Comparison of ENCODE assay signal across 17 cellular contexts in genomic region chr5:172402531-172403190, GRCh38. TPM values are rescaled to one million over a fixed set of nuclear protein-coding genes. Genes with fewer than 3 reads are reported as not detected.
DNase-seq lines count a peak whose midpoint lies in the region; ATAC-seq and TF ChIP-seq lines count a peak whose summit lies in the region.
"Had no signal": no experiment of that assay in that cellular context is flagged by ENCODE, and none has a peak within 500 bp of the region (broad histone marks: within the 10 kb centered on the region; RNA-seq: fewer than 3 reads in every experiment).

No MANE protein-coding gene starts in this region.

- intact Hi-C loops in adrenal gland (cut with DNase I) = no loop called here
- intact Hi-C loops in activated T-helper 2 cell treated with anti-CD3 and anti-CD28 coated beads, Interferon-gamma antibody, Interleukin-2, Interleukin-4, amounts not matched to agents 10 μg/mL and 5 μg/mL and 100 μg/mL, durations not matched to agents 14 hours and 24 hours and 36 hours (cut with micrococcal nuclease) = no loop called here

- no peaks in the 10 kb centered on the region for H3K4me1 Mint-ChIP-seq in activated T-cell treated with anti-CD3 and anti-CD28 coated beads, Interleukin-2, amount 50 U/mL, for 72 hours (ENCODE audit: low read depth)
- H3K4me1 Mint-ChIP-seq in activated T-helper 2 cell treated with anti-CD3 and anti-CD28 coated beads, Interferon-gamma antibody, Interleukin-2, Interleukin-4, amounts not matched to agents 10 μg/mL and 5 μg/mL and 100 μg/mL, durations not matched to agents 14 hours and 24 hours and 36 hours (ENCODE audit: low read depth) = no peaks in the 10 kb centered on the region
- H3K4me1 Mint-ChIP-seq: naive B cell had no signal

- POLR2A ChIA-PET in AG04450 (lab: Yijun Ruan, JAX) = no interaction called here

- H3K9me3 Mint-ChIP-seq in activated T-cell treated with anti-CD3 and anti-CD28 coated beads, Interleukin-2, amount 50 U/mL, for 72 hours = peaks cover 0 to 3% of the 10 kb centered on the region in 2 donors
- H3K9me3 Mint-ChIP-seq in activated T-helper 2 cell treated with anti-CD3 and anti-CD28 coated beads, Interferon-gamma antibody, Interleukin-2, Interleukin-4, amounts not matched to agents 10 μg/mL and 5 μg/mL and 100 μg/mL, durations not matched to agents 14 hours and 24 hours and 36 hours = peaks cover 5% of the 10 kb centered on the region

- no peak for ATAC-seq in activated T-cell treated with anti-CD3 and anti-CD28 coated beads, Interleukin-2, amount 50 U/mL, for 72 hours (replicated peaks in 1 of 2)
- ATAC-seq: stimulated activated naive CD8-positive, alpha-beta T cell treated with anti-CD3 and anti-CD28 coated beads, Interleukin-15, Interleukin-2, amounts not matched to agents 100 U/mL and 50 U/mL, for 24 hours had no signal

- H3K4me3 Mint-ChIP-seq in activated T-cell treated with anti-CD3 and anti-CD28 coated beads, Interleukin-2, amount 50 U/mL, for 72 hours = no peak overlapping the region
- no peak overlapping the region for H3K4me3 Mint-ChIP-seq in activated T-helper 2 cell treated with anti-CD3 and anti-CD28 coated beads, Interferon-gamma antibody, Interleukin-2, Interleukin-4, amounts not matched to agents 10 μg/mL and 5 μg/mL and 100 μg/mL, durations not matched to agents 14 hours and 24 hours and 36 hours (ENCODE audit: low read depth)
- H3K4me3 Mint-ChIP-seq: naive B cell had no signal

- 70 to 86% (median 75%) methylated on average over 9 to 13 of the region's 13 CpGs for WGBS in adrenal gland, 4 donors

- no peak overlapping the region for H3K27ac Mint-ChIP-seq in activated T-cell treated with anti-CD3 and anti-CD28 coated beads, Interleukin-2, amount 50 U/mL, for 72 hours
- no peak overlapping the region for H3K27ac Mint-ChIP-seq in activated T-helper 2 cell treated with anti-CD3 and anti-CD28 coated beads, Interferon-gamma antibody, Interleukin-2, Interleukin-4, amounts not matched to agents 10 μg/mL and 5 μg/mL and 100 μg/mL, durations not matched to agents 14 hours and 24 hours and 36 hours
- H3K27ac Mint-ChIP-seq: naive B cell had no signal

- H3K9ac ChIP-seq in iPS-20b (ENCODE audit: low read depth, low read length) = peak overlapping the region; percentile 68; the same call in 1 of the 2 replicates
- no peak overlapping the region for H3K9ac ChIP-seq in rectal smooth muscle tissue (ENCODE audit: low read length)

- H3K9me3 ChIP-seq in AG04450 (ENCODE audit: control insufficient read depth, insufficient read depth, low read length) = peaks cover 1% of the 10 kb centered on the region; the same call in 1 of the 2 replicates
- H3K9me3 ChIP-seq in adrenal gland (replicated peaks in 1 of 3) = no peaks in the 10 kb centered on the region
- no peaks in the 10 kb centered on the region for H3K9me3 ChIP-seq in iPS-20b (ENCODE audit: insufficient read depth, low read depth, low read length)
- 0 out of 2 replicates have a peak, but pooled peaks cover 6% of the 10 kb centered on the region for H3K9me3 ChIP-seq in SJCRH30 (replicated peaks)
- H3K9me3 ChIP-seq: Caco-2 had no signal

- peaks cover 1 to 6% of the 10 kb centered on the region in 2 donors for H3K36me3 Mint-ChIP-seq in activated T-cell treated with anti-CD3 and anti-CD28 coated beads, Interleukin-2, amount 50 U/mL, for 72 hours (ENCODE audit: insufficient read depth in 2 of 2)
- H3K36me3 Mint-ChIP-seq in activated T-helper 2 cell treated with anti-CD3 and anti-CD28 coated beads, Interferon-gamma antibody, Interleukin-2, Interleukin-4, amounts not matched to agents 10 μg/mL and 5 μg/mL and 100 μg/mL, durations not matched to agents 14 hours and 24 hours and 36 hours (ENCODE audit: low read depth) = no peaks in the 10 kb centered on the region
- H3K36me3 Mint-ChIP-seq: naive B cell had no signal

- H3K27me3 ChIP-seq in AG04450 (ENCODE audit: control insufficient read depth, insufficient read depth, low read length) (no peaks in the 10 kb centered on the region), adrenal gland (no peaks in the 10 kb centered on the region), iPS-20b (ENCODE audit: insufficient read depth, low read length) (no peaks in the 10 kb centered on the region), rectal smooth muscle tissue (ENCODE audit: control insufficient read depth, insufficient read depth, low read length) (no peaks in the 10 kb centered on the region), SJCRH30 (no peaks in the 10 kb centered on the region)

- CTCF ChIA-PET in AG04450 (lab: Charles Lee) = no interaction called here

- no peak for DNase-seq in AG04450 (ENCODE audit: low read depth, low spot score)
- peak in 1 of 7 donors; percentile 8 for DNase-seq in adrenal gland
- no peak for DNase-seq in RKO (ENCODE audit: low spot score)
- DNase-seq in activated T-cell treated with anti-CD3 and anti-CD28 coated beads, Interleukin-2, amount 50 U/mL, for 72 hours = no peak
- DNase-seq in SJCRH30 = no peak
- no peak for DNase-seq in activated T-helper 2 cell treated with anti-CD3 and anti-CD28 coated beads, Interferon-gamma antibody, Interleukin-2, Interleukin-4, amounts not matched to agents 10 μg/mL and 5 μg/mL and 100 μg/mL, durations not matched to agents 14 hours and 24 hours and 36 hours (ENCODE audit: low spot score)
- DNase-seq: activated CD4-positive, alpha-beta T cell treated with anti-CD3 and anti-CD28 coated beads, Interleukin-2, amount 50 U/mL, for 1 hour; Caco-2; effector memory CD4-positive, alpha-beta T cell; GOT3; naive B cell; NCI-H187 treated with DMSO at 0.1 percent for 48 hours; NCI-H69; stimulated activated naive CD8-positive, alpha-beta T cell treated with anti-CD3 and anti-CD28 coated beads, Interleukin-15, Interleukin-2, amounts not matched to agents 100 U/mL and 50 U/mL, for 24 hours; T-helper 9 cell had no signal

- peaks cover 9 to 56% of the 10 kb centered on the region in 2 donors for H3K4me1 ChIP-seq in adrenal gland (replicated peaks in 1 of 2)
- H3K4me1 ChIP-seq in iPS-20b (ENCODE audit: insufficient read depth, low read length) = peaks cover 26% of the 10 kb centered on the region; the same call in 1 of the 2 replicates
- H3K4me1 ChIP-seq in rectal smooth muscle tissue (ENCODE audit: control insufficient read depth, insufficient read depth, low read length) = peaks cover 17% of the 10 kb centered on the region
- H3K4me1 ChIP-seq in SJCRH30 = peaks cover 21% of the 10 kb centered on the region
- H3K4me1 ChIP-seq: Caco-2 had no signal

- H3K27ac ChIP-seq in AG04450 (ENCODE audit: low read depth, low read length) (peak overlapping the region; percentile 43), adrenal gland (peak overlapping the region; percentile 1 to 89 (median 41)), iPS-20b (ENCODE audit: low read length) (peak overlapping the region; percentile 49), rectal smooth muscle tissue (ENCODE audit: low read depth, low read length) (peak overlapping the region; percentile 92), SJCRH30 (no peak overlapping the region)

- TF ChIP-seq CTCF in AG04450 (IDR thresholded peaks at IDR 0.05; ENCODE audit: low read depth, low read length) = no peak
- TF ChIP-seq CTCF in adrenal gland (IDR thresholded peaks at IDR 0.05) = no peak

- peaks cover 27% of the 10 kb centered on the region for H3K27me3 Mint-ChIP-seq in activated T-cell treated with anti-CD3 and anti-CD28 coated beads, Interleukin-2, amount 50 U/mL, for 72 hours (ENCODE audit: low read depth)
- H3K27me3 Mint-ChIP-seq in activated T-helper 2 cell treated with anti-CD3 and anti-CD28 coated beads, Interferon-gamma antibody, Interleukin-2, Interleukin-4, amounts not matched to agents 10 μg/mL and 5 μg/mL and 100 μg/mL, durations not matched to agents 14 hours and 24 hours and 36 hours (ENCODE audit: low read depth) = peaks cover 17% of the 10 kb centered on the region

- no peak overlapping the region for H3K4me3 ChIP-seq in AG04450 (ENCODE audit: low read depth, low read length)
- H3K4me3 ChIP-seq in adrenal gland = no peak overlapping the region
- no peak overlapping the region for H3K4me3 ChIP-seq in iPS-20b (ENCODE audit: low read length)
- peak overlapping the region; percentile 6 for H3K4me3 ChIP-seq in rectal smooth muscle tissue (ENCODE audit: low read length)
- H3K4me3 ChIP-seq in SJCRH30 = no peak overlapping the region

- peaks cover 0 to 24% of the 10 kb centered on the region in 2 donors for H3K36me3 ChIP-seq in adrenal gland (replicated peaks in 1 of 2)
- peaks cover 45% of the 10 kb centered on the region for H3K36me3 ChIP-seq in iPS-20b (ENCODE audit: insufficient read depth, low read depth, low read length)
- H3K36me3 ChIP-seq in rectal smooth muscle tissue (ENCODE audit: control insufficient read depth, insufficient read depth, low read length) = no peaks in the 10 kb centered on the region
- peaks cover 14% of the 10 kb centered on the region for H3K36me3 ChIP-seq in SJCRH30

- TF ChIP-seq POLR2A in adrenal gland (IDR thresholded peaks at IDR 0.05) = no peak

RNA-seq across cellular contexts. Expression of gene SH3PXD2B, which starts 51.7 kb away (rescaled TPM):
- 39.1 and 39.8 TPM in 2 replicates for polyA plus RNA-seq in AG04450 (2011; rRNA removed)
- polyA minus RNA-seq in AG04450 (2011; rRNA and poly(A)+ RNA removed) = 56.8 and 58.2 TPM in 2 replicates
- total RNA-seq in adrenal gland = 100 to 1,000 TPM in 1 of 8 donors, 10 to 100 TPM in 7; 41.1 to 111 (median 64.7) TPM
- 10 to 100 TPM; 15.2 to 37.9 (median 28.4) TPM for polyA plus RNA-seq in adrenal gland
- total RNA-seq in activated T-cell treated with anti-CD3 and anti-CD28 coated beads, Interleukin-2, amount 50 U/mL, for 72 hours = 1 to 10 TPM in 1 of 2 donors, under 1 TPM in 1; 0.49 to 1.3 TPM
- total RNA-seq in SJCRH30 (2014; rRNA removed; shearing (Covaris generic)) = 16.4 and 16.9 TPM in 2 replicates
- total RNA-seq in activated T-helper 2 cell treated with anti-CD3 and anti-CD28 coated beads, Interferon-gamma antibody, Interleukin-2, Interleukin-4, amounts not matched to agents 10 μg/mL and 5 μg/mL and 100 μg/mL, durations not matched to agents 14 hours and 24 hours and 36 hours = 0.11 and 0.21 TPM in 2 replicates
